In genomic region chr11:77400775-77401469, GRCh38 we compare ENCODE assay signal across 18 cellular contexts.
A peak's percentile ranks its signal among the peaks of the same experiment; 100 is the strongest.
DNase-seq lines count a peak whose midpoint lies in the region; TF ChIP-seq lines count a peak whose summit lies in the region.
"Had no signal": no experiment of that assay in that cellular context is flagged by ENCODE, and none has a peak within 500 bp of the region (broad histone marks: within the 10 kb centered on the region; RNA-seq: fewer than 3 reads in every experiment).

No MANE protein-coding gene starts in this region.

- no peak overlapping the region for H2AFZ ChIP-seq in OCI-LY7 (ENCODE audit: low read length)

- intact Hi-C loops in prostate gland (cut with DNase I), result no loop called here
- intact Hi-C loops in OCI-LY7 (cut with micrococcal nuclease; ENCODE audit: unreplicated experiment), result no loop called here
- intact Hi-C loops in dorsolateral prefrontal cortex (cut with DNase I), result loop anchor here in 1 of 2 donors (10.0 kb wide), 1 partner anchor 144 kb away; no protein-coding TSS in a partner anchor

- H3K4me3 ChIP-seq in LNCaP clone FGC (ENCODE audit: low read depth, low read length), result no peak overlapping the region
- no peak overlapping the region for H3K4me3 ChIP-seq in epithelial cell of esophagus (ENCODE audit: low read length)
- H3K4me3 ChIP-seq in prostate gland, result no peak overlapping the region
- no peak overlapping the region for H3K4me3 ChIP-seq in OCI-LY7 (ENCODE audit: low read depth, low read length, poor library complexity, severe bottlenecking)
- no peak overlapping the region for H3K4me3 ChIP-seq in dorsolateral prefrontal cortex
- H3K4me3 ChIP-seq: BLaER1 had no signal

- H3K27ac ChIP-seq in prostate gland, result no peak overlapping the region
- H3K27ac ChIP-seq in OCI-LY7 (ENCODE audit: low read depth, low read length, poor library complexity, severe bottlenecking), result no peak overlapping the region
- H3K27ac ChIP-seq in dorsolateral prefrontal cortex, result peak overlapping the region in 3 of 59 donors; percentile 26 to 54 (median 47)
- H3K27ac ChIP-seq: BLaER1 had no signal

- no peaks in the 10 kb centered on the region for H3K9me3 ChIP-seq in prostate gland
- no peaks in the 10 kb centered on the region for H3K9me3 ChIP-seq in OCI-LY7 (ENCODE audit: low read length)
- H3K9me3 ChIP-seq: BLaER1, SK-N-SH had no signal

- TF ChIP-seq POLR2A in prostate gland (IDR thresholded peaks at IDR 0.05), result no peak

- no peaks in the 10 kb centered on the region for H4K20me1 ChIP-seq in OCI-LY7 (ENCODE audit: insufficient read depth, low read length)

- 54% methylated on average over 5 of the region's 5 CpGs for WGBS in prostate gland

- H3K27me3 ChIP-seq in prostate gland (replicated peaks; ENCODE audit: insufficient read depth), result no peaks in the 10 kb centered on the region
- H3K27me3 ChIP-seq in dorsolateral prefrontal cortex, result no peaks in the 10 kb centered on the region
- H3K27me3 ChIP-seq: BLaER1 had no signal

- H3K4me2 ChIP-seq in OCI-LY7 (ENCODE audit: low read length), result no peak overlapping the region
- H3K4me2 ChIP-seq: BLaER1, SK-N-SH had no signal

- H3K4me1 ChIP-seq in prostate gland (replicated peaks) (peaks cover 4% of the 10 kb centered on the region), OCI-LY7 (ENCODE audit: insufficient read depth, low read length, poor library complexity, severe bottlenecking) (no peaks in the 10 kb centered on the region)
- H3K4me1 ChIP-seq: BLaER1 had no signal

- H3K9me2 ChIP-seq in OCI-LY7 (ENCODE audit: insufficient read depth, low read length), result no peaks in the 10 kb centered on the region
- H3K9me2 ChIP-seq: SK-N-SH had no signal

- CTCF ChIA-PET in OCI-LY7 (lab: Charles Lee; ENCODE audit: unreplicated experiment), result no interaction called here

- POLR2A ChIA-PET in OCI-LY7 (lab: Charles Lee), result no interaction called here

- no TSS peak for BruUV-seq in OCI-LY7 (replicated peaks; lab: Mats Ljungman, UMichigan)

- peak; percentile 34 for DNase-seq in NCI-H2171 treated with DMSO at 0.1 percent for 48 hours (lab: John Stamatoyannopoulos, UW)
- DNase-seq in NCI-H2171 (lab: John Stamatoyannopoulos, UW), result no peak
- DNase-seq in LNCaP clone FGC (ENCODE audit: low read depth), result peak; percentile 66
- DNase-seq in epithelial cell of esophagus (ENCODE audit: low read depth), result peak; percentile 7
- peak; percentile 10 for DNase-seq in prostate gland (ENCODE audit: low spot score)
- no peak for DNase-seq in OCI-LY7 (ENCODE audit: low spot score)
- no peak for DNase-seq in mucosa of gallbladder (ENCODE audit: low spot score)
- no peak for DNase-seq in dorsolateral prefrontal cortex
- DNase-seq: activated CD4-positive, CD25-positive, alpha-beta regulatory T cell treated with anti-CD3 and anti-CD28 coated beads, Interleukin-2, amount 50 U/mL, for 72 hours; activated naive CD8-positive, alpha-beta T cell treated with anti-CD3 and anti-CD28 coated beads, Interleukin-2, amount 10 ng/mL, durations not matched to agents 7 days and 5 days; GDM1; hippocampal formation; islet precursor cell; mesendoderm; MV-4-11; NCI-H1930; SK-N-SH had no signal

- H3K79me2 ChIP-seq in OCI-LY7 (ENCODE audit: insufficient read depth, low read depth, low read length), result no peaks in the 10 kb centered on the region

- TF ChIP-seq CTCF in LNCaP clone FGC (IDR thresholded peaks at IDR 0.05; ENCODE audit: control insufficient read depth, extremely low read depth, insufficient read depth) (no peak), epithelial cell of esophagus (IDR thresholded peaks at IDR 0.05; ENCODE audit: insufficient read depth, low read depth, low read length, missing control alignments) (no peak), prostate gland (IDR thresholded peaks at IDR 0.05) (no peak), OCI-LY7 (conservative IDR thresholded peaks at IDR 0.05; ENCODE audit: low read length) (no peak), dorsolateral prefrontal cortex (IDR thresholded peaks at IDR 0.05 in 54 of 56, conservative IDR thresholded peaks at IDR 0.05 in 2 of 56; ENCODE audit: low read depth in 1 of 56, partially characterized antibody in 56 of 56) (peak in 4 of 56 donors; percentile 9 to 12 (median 10))

- H3K36me3 ChIP-seq in prostate gland (no peaks in the 10 kb centered on the region), OCI-LY7 (ENCODE audit: insufficient read depth, low read length) (no peaks in the 10 kb centered on the region)

Comparison
In these comparisons a context has a peak if more than half of its experiments do, and no peak if none do; other contexts are left out.
1. DNase-seq: peak in NCI-H2171 treated with DMSO at 0.1 percent for 48 hours (single experiment), LNCaP clone FGC (single experiment), epithelial cell of esophagus (single experiment) and prostate gland (single experiment); none in NCI-H2171 (single experiment), OCI-LY7 (single experiment), mucosa of gallbladder (single experiment) and dorsolateral prefrontal cortex (0 of 10).